In the genomic region with DNA sequence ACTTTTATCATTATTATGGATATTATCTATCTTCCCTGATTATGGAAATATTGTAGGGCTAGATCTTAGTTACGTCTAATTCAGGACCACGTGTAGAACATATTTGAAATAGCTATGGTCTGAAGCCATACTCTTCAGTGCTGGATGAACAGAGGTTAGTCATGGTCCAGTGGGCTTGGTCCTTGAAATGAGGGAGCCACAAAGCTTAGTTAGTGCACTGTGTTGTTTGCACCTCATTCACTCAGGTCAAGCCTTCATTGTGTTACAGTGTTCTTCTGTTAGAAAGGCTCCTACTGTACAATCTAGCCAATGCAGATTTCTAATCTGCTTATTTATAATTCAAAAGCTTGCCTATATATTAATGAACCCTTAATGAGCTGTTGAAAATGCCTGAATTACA, we compare ENCODE assay signal across 21 cellular contexts.
A peak's percentile ranks its signal among the peaks of the same experiment; 100 is the strongest.
DNase-seq lines count a peak whose midpoint lies in the region; ATAC-seq, FAIRE-seq and TF ChIP-seq lines count a peak whose summit lies in the region.
"Had no signal": no experiment of that assay in that cellular context is flagged by ENCODE, and none has a peak within 500 bp of the region (broad histone marks: within the 10 kb centered on the region; RNA-seq: fewer than 3 reads in every experiment).

No MANE protein-coding gene starts in this region.

- intact Hi-C loops in pancreas (cut with DNase I) = no loop called here

- ATAC-seq in SK-N-SH treated with all-trans-retinoic acid at 6 μM for 48 hours = peak; percentile 38
- no peak for ATAC-seq in pancreas
- ATAC-seq: activated T-helper 17 cell treated with anti-CD3 and anti-CD28 coated beads, Interleukin-2, amount 50 U/mL, for 72 hours had no signal

- TF ChIP-seq POLR2A in tibial nerve (IDR thresholded peaks at IDR 0.05) = no peak

- DNase-seq in SK-N-SH = no peak
- DNase-seq in NCI-H510A (lab: John Stamatoyannopoulos, UW) = peak; percentile 40
- peak; percentile 13 for DNase-seq in fibroblast of the aortic adventitia (ENCODE audit: low read depth)
- DNase-seq in stimulated activated naive CD4-positive, alpha-beta T cell treated with Interleukin-2 at 50 U/mL for 16 hours (lab: John Stamatoyannopoulos, UW) = no peak
- DNase-seq in tibial nerve (ENCODE audit: low spot score in 2 of 2) = no peak
- no peak for DNase-seq in pancreas
- DNase-seq in dermis blood vessel endothelial cell = no peak
- DNase-seq: activated naive CD8-positive, alpha-beta T cell treated with anti-CD3 and anti-CD28 coated beads, Interleukin-2, amount 10 ng/mL, durations not matched to agents 7 days and 5 days; dorsolateral prefrontal cortex; GDM1; HFFc6; Karpas-422; NCI-H1436 treated with DMSO at 0.1 percent for 48 hours; OCI-M1; ovary; stomach had no signal

- H3K27ac ChIP-seq in SK-N-SH (ENCODE audit: low read depth in 2 of 2, low read length in 1 of 2) (peak overlapping the region in 1 of 2 experiments; percentile 28; a peak in 1 of 4 replicates), tibial nerve (no peak overlapping the region), pancreas (no peak overlapping the region)
- H3K27ac ChIP-seq: cardiac muscle cell, dorsolateral prefrontal cortex, ovary, SJCRH30, stomach had no signal

- no peak overlapping the region for H2AFZ ChIP-seq in SK-N-SH (ENCODE audit: low read depth)

- TF ChIP-seq CTCF in SK-N-SH (IDR thresholded peaks at IDR 0.05) (no peak), fibroblast of the aortic adventitia (IDR thresholded peaks at IDR 0.05; ENCODE audit: insufficient read depth, low read length) (no peak), tibial nerve (IDR thresholded peaks at IDR 0.05) (no peak), pancreas (IDR thresholded peaks at IDR 0.05) (no peak)

- peaks cover 92% of the 10 kb centered on the region for H3K79me2 ChIP-seq in SK-N-SH (ENCODE audit: insufficient read depth)

- CTCF ChIA-PET in SK-N-SH (lab: Yijun Ruan, JAX) = interaction anchor here (0.8 to 1.5 kb wide), 5 partner anchors 9 to 486 kb away, joined by 3 to 5 read pairs (median 4); no protein-coding TSS in a partner anchor

- POLR2A ChIA-PET in SK-N-SH (lab: Yijun Ruan, JAX) = no interaction called here

- peaks cover 7% of the 10 kb centered on the region; the same call in 1 of the 2 replicates for H4K20me1 ChIP-seq in SK-N-SH (ENCODE audit: insufficient read depth)

- H3K4me3 ChIP-seq in SK-N-SH (ENCODE audit: low read depth in 2 of 2, low read length in 1 of 2) (no peak overlapping the region), fibroblast of the aortic adventitia (ENCODE audit: low read depth, low read length) (no peak overlapping the region), tibial nerve (no peak overlapping the region), pancreas (no peak overlapping the region)
- H3K4me3 ChIP-seq: cardiac muscle cell, dorsolateral prefrontal cortex, ovary, SJCRH30, stomach had no signal

- FAIRE-seq in pancreas (lab: Jason Lieb, UNC) = no peak
- FAIRE-seq: GM12891 had no signal

- H3K9ac ChIP-seq in SK-N-SH = no peak overlapping the region

- H3K36me3 ChIP-seq in SK-N-SH (replicated peaks in 1 of 2; ENCODE audit: control insufficient read depth in 1 of 2, insufficient read depth in 2 of 2, low read length in 1 of 2) (peaks cover 11 to 14% of the 10 kb centered on the region in 2 experiments), tibial nerve (peaks cover 0 to 6% (median 0%) of the 10 kb centered on the region in 3 donors), pancreas (no peaks in the 10 kb centered on the region)
- H3K36me3 ChIP-seq: ovary, stomach had no signal

- peaks cover 14% of the 10 kb centered on the region for H3F3A ChIP-seq in SK-N-SH (replicated peaks; ENCODE audit: insufficient read depth)

- peaks cover 26 to 38% of the 10 kb centered on the region in 2 experiments; a peak in 3 of 4 replicates for H3K4me1 ChIP-seq in SK-N-SH (ENCODE audit: control insufficient read depth in 1 of 2, insufficient read depth in 2 of 2, low read depth in 1 of 2, low read length in 1 of 2)
- peaks cover 0 to 6% (median 0%) of the 10 kb centered on the region in 4 donors for H3K4me1 ChIP-seq in tibial nerve
- no peaks in the 10 kb centered on the region for H3K4me1 ChIP-seq in pancreas

- H3K27me3 ChIP-seq in SK-N-SH (ENCODE audit: insufficient read depth) (no peaks in the 10 kb centered on the region), tibial nerve (no peaks in the 10 kb centered on the region), pancreas (no peaks in the 10 kb centered on the region)
- H3K27me3 ChIP-seq: cardiac muscle cell, dorsolateral prefrontal cortex, ovary, SJCRH30, stomach had no signal

- WGBS in SK-N-SH (ENCODE audit: low lambda C conversion rate) = 56% methylated on average over 2 of the region's 2 CpGs
- 68 to 75% methylated on average over 2 of the region's 2 CpGs for WGBS in tibial nerve, 2 donors
- 72 to 84% methylated on average over 2 of the region's 2 CpGs for WGBS in pancreas, 2 donors

- no peaks in the 10 kb centered on the region for H3K9me3 ChIP-seq in SK-N-SH
- H3K9me3 ChIP-seq in tibial nerve = no peaks in the 10 kb centered on the region
- no peaks in the 10 kb centered on the region for H3K9me3 ChIP-seq in pancreas
- H3K9me3 ChIP-seq: ovary, SJCRH30, stomach had no signal

- no peak for TF ChIP-seq RAD21 in SK-N-SH (IDR thresholded peaks at IDR 0.05; ENCODE audit: low read length)

- no peak overlapping the region for H3K4me2 ChIP-seq in SK-N-SH

- H3K9me2 ChIP-seq in SK-N-SH = no peaks in the 10 kb centered on the region

- TF ChIP-seq EP300 in SK-N-SH (IDR thresholded peaks at IDR 0.05; ENCODE audit: borderline replicate concordance in 1 of 2, low read depth in 1 of 2, low read length in 1 of 2) (no peak), tibial nerve (IDR thresholded peaks at IDR 0.05) (no peak)

TF ChIP-seq in SK-N-SH treated with all-trans-retinoic acid at 6 μM for 48 hours, 23 proteins besides CTCF, POLR2A, EP300 and RAD21 (continues in another document):
- TF ChIP-seq, protein P1, sequence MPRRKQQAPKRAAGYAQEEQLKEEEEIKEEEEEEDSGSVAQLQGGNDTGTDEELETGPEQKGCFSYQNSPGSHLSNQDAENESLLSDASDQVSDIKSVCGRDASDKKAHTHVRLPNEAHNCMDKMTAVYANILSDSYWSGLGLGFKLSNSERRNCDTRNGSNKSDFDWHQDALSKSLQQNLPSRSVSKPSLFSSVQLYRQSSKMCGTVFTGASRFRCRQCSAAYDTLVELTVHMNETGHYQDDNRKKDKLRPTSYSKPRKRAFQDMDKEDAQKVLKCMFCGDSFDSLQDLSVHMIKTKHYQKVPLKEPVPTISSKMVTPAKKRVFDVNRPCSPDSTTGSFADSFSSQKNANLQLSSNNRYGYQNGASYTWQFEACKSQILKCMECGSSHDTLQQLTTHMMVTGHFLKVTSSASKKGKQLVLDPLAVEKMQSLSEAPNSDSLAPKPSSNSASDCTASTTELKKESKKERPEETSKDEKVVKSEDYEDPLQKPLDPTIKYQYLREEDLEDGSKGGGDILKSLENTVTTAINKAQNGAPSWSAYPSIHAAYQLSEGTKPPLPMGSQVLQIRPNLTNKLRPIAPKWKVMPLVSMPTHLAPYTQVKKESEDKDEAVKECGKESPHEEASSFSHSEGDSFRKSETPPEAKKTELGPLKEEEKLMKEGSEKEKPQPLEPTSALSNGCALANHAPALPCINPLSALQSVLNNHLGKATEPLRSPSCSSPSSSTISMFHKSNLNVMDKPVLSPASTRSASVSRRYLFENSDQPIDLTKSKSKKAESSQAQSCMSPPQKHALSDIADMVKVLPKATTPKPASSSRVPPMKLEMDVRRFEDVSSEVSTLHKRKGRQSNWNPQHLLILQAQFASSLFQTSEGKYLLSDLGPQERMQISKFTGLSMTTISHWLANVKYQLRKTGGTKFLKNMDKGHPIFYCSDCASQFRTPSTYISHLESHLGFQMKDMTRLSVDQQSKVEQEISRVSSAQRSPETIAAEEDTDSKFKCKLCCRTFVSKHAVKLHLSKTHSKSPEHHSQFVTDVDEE (CRISPR knock-in tag; IDR thresholded peaks at IDR 0.05) = no peak

TF ChIP-seq in SK-N-SH, 30 proteins besides CTCF, POLR2A, EP300 and RAD21 (continues in another document):
- TF ChIP-seq FOXM1 (IDR thresholded peaks at IDR 0.05; ENCODE audit: low read depth) = no peak
- TF ChIP-seq YY1 (IDR thresholded peaks at IDR 0.05; ENCODE audit: low read depth) = no peak
- no peak for TF ChIP-seq POLR2AphosphoS5 (IDR thresholded peaks at IDR 0.05; ENCODE audit: low read depth, low read length)
- TF ChIP-seq RCOR1 (IDR thresholded peaks at IDR 0.05; ENCODE audit: low read length) = no peak
- TF ChIP-seq, protein P2, sequence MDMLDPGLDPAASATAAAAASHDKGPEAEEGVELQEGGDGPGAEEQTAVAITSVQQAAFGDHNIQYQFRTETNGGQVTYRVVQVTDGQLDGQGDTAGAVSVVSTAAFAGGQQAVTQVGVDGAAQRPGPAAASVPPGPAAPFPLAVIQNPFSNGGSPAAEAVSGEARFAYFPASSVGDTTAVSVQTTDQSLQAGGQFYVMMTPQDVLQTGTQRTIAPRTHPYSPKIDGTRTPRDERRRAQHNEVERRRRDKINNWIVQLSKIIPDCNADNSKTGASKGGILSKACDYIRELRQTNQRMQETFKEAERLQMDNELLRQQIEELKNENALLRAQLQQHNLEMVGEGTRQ (IDR thresholded peaks at IDR 0.05; ENCODE audit: borderline replicate concordance, low read depth, low read length) = no peak
- TF ChIP-seq, protein P3, sequence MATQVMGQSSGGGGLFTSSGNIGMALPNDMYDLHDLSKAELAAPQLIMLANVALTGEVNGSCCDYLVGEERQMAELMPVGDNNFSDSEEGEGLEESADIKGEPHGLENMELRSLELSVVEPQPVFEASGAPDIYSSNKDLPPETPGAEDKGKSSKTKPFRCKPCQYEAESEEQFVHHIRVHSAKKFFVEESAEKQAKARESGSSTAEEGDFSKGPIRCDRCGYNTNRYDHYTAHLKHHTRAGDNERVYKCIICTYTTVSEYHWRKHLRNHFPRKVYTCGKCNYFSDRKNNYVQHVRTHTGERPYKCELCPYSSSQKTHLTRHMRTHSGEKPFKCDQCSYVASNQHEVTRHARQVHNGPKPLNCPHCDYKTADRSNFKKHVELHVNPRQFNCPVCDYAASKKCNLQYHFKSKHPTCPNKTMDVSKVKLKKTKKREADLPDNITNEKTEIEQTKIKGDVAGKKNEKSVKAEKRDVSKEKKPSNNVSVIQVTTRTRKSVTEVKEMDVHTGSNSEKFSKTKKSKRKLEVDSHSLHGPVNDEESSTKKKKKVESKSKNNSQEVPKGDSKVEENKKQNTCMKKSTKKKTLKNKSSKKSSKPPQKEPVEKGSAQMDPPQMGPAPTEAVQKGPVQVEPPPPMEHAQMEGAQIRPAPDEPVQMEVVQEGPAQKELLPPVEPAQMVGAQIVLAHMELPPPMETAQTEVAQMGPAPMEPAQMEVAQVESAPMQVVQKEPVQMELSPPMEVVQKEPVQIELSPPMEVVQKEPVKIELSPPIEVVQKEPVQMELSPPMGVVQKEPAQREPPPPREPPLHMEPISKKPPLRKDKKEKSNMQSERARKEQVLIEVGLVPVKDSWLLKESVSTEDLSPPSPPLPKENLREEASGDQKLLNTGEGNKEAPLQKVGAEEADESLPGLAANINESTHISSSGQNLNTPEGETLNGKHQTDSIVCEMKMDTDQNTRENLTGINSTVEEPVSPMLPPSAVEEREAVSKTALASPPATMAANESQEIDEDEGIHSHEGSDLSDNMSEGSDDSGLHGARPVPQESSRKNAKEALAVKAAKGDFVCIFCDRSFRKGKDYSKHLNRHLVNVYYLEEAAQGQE (IDR thresholded peaks at IDR 0.05; ENCODE audit: low read depth, low read length) = no peak
- TF ChIP-seq ELF1 (IDR thresholded peaks at IDR 0.05) = no peak

Comparison
In these comparisons a context has a peak if more than half of its experiments do, and no peak if none do; other contexts are left out.
1. DNase-seq: peak in NCI-H510A (single experiment) and fibroblast of the aortic adventitia (single experiment); none in SK-N-SH (single experiment), stimulated activated naive CD4-positive, alpha-beta T cell treated with Interleukin-2 at 50 U/mL for 16 hours (single experiment), tibial nerve (0 of 2), pancreas (0 of 6) and dermis blood vessel endothelial cell (single experiment).